In genomic region chr17:63476857-63477470, GRCh38 we compare ENCODE assay signal across 8 cellular contexts. TPM values are rescaled to one million over a fixed set of nuclear protein-coding genes. Genes with fewer than 3 reads are reported as not detected.
DNase-seq lines count a peak whose midpoint lies in the region; TF ChIP-seq lines count a peak whose summit lies in the region.

Gene ACE (plus strand): TSS chr17:63477061. CDS start chr17:63477095, 34 bp downstream.

- H3K27ac ChIP-seq in endodermal cell (ENCODE audit: low read depth, low read length) (no peak within 1 kb of the TSS), thyroid gland (peak within 1 kb of the TSS in 1 of 3 donors; percentile 30)

- POLR2A ChIA-PET in activated CD4-positive, alpha-beta T cell treated with anti-CD3 and anti-CD28 coated beads, Interleukin-2, amount 10 ng/mL, durations not matched to agents 7 days and 5 days (lab: Charles Lee) = no interaction called here

- TF ChIP-seq POLR2A in thyroid gland (IDR thresholded peaks at IDR 0.05) = no peak

- H3K36me3 ChIP-seq in endodermal cell (ENCODE audit: control insufficient read depth, insufficient read depth, low read length) = no peaks in the 10 kb centered on the region
- H3K36me3 ChIP-seq in thyroid gland = no peaks in the 10 kb centered on the region

- TF ChIP-seq CTCF in endodermal cell (conservative IDR thresholded peaks at IDR 0.05) (no peak), thyroid gland (IDR thresholded peaks at IDR 0.05) (no peak)

- no peaks in the 10 kb centered on the region for H3K36me3 Mint-ChIP-seq in activated CD4-positive, alpha-beta T cell treated with anti-CD3 and anti-CD28 coated beads, Interleukin-2, amount 10 ng/mL, durations not matched to agents 7 days and 5 days (ENCODE audit: low read depth)
- H3K36me3 Mint-ChIP-seq in endodermal cell (ENCODE audit: low read depth) = no peaks in the 10 kb centered on the region

- H3K4me1 ChIP-seq in endodermal cell (ENCODE audit: control insufficient read depth, insufficient read depth, low read length) = peaks cover 2% of the 10 kb centered on the region
- peaks cover 5 to 43% of the 10 kb centered on the region in 2 donors for H3K4me1 ChIP-seq in thyroid gland

- H3K27me3 ChIP-seq in endodermal cell (ENCODE audit: control insufficient read depth, insufficient read depth, low read length, poor library complexity, severe bottlenecking) (peaks cover 33% of the 10 kb centered on the region), thyroid gland (no peaks in the 10 kb centered on the region)

- intact Hi-C loops in thyroid gland (cut with DNase I) = loop anchor here (5.0 kb wide), 1 partner anchor 50 kb away; no protein-coding TSS in a partner anchor

- peak within 1 kb of the TSS; percentile 72 for H3K4me3 Mint-ChIP-seq in activated CD4-positive, alpha-beta T cell treated with anti-CD3 and anti-CD28 coated beads, Interleukin-2, amount 10 ng/mL, durations not matched to agents 7 days and 5 days
- peak within 1 kb of the TSS; percentile 64 for H3K4me3 Mint-ChIP-seq in endodermal cell

- no peak within 1 kb of the TSS for H3K9ac ChIP-seq in endodermal cell (ENCODE audit: extremely low read depth, low read length, poor library complexity, severe bottlenecking)

- H3K9me3 ChIP-seq in endodermal cell (ENCODE audit: control insufficient read depth, low read length) (no peaks in the 10 kb centered on the region), thyroid gland (no peaks in the 10 kb centered on the region)

- peaks cover 20% of the 10 kb centered on the region for H3K4me1 Mint-ChIP-seq in activated CD4-positive, alpha-beta T cell treated with anti-CD3 and anti-CD28 coated beads, Interleukin-2, amount 10 ng/mL, durations not matched to agents 7 days and 5 days
- peaks cover 19% of the 10 kb centered on the region for H3K4me1 Mint-ChIP-seq in endodermal cell

- H3K9me3 Mint-ChIP-seq in activated CD4-positive, alpha-beta T cell treated with anti-CD3 and anti-CD28 coated beads, Interleukin-2, amount 10 ng/mL, durations not matched to agents 7 days and 5 days = no peaks in the 10 kb centered on the region
- H3K9me3 Mint-ChIP-seq in endodermal cell = no peaks in the 10 kb centered on the region

- no peak within 1 kb of the TSS for H3K27ac Mint-ChIP-seq in activated CD4-positive, alpha-beta T cell treated with anti-CD3 and anti-CD28 coated beads, Interleukin-2, amount 10 ng/mL, durations not matched to agents 7 days and 5 days
- no peak within 1 kb of the TSS for H3K27ac Mint-ChIP-seq in endodermal cell

- DNase-seq in NCI-H2196 (lab: John Stamatoyannopoulos, UW; ENCODE audit: unreplicated experiment) = peak; percentile 23
- DNase-seq in NCI-H2196 treated with DMSO at 0.1 percent for 48 hours (lab: John Stamatoyannopoulos, UW; ENCODE audit: unreplicated experiment) = no peak
- DNase-seq in NCI-H1436 (lab: John Stamatoyannopoulos, UW) = peak; percentile 71
- DNase-seq in activated CD4-positive, alpha-beta T cell treated with anti-CD3 and anti-CD28 coated beads, Interleukin-2, amount 10 ng/mL, durations not matched to agents 7 days and 5 days = peak; percentile 52
- DNase-seq in endodermal cell = peak; percentile 93
- no peak for DNase-seq in mucosa of gallbladder (ENCODE audit: low spot score)
- DNase-seq in thyroid gland = peak; percentile 29 to 34
- no peak for DNase-seq in SW 1271 (lab: John Stamatoyannopoulos, UW)

- 0 to 1% methylated on average over 32 to 77 of the region's 77 CpGs for WGBS in endodermal cell (ENCODE audit: insufficient coverage in 1 of 2, insufficient read length in 1 of 2), 2 experiments
- WGBS in thyroid gland, 2 donors = 2 to 3% methylated on average over 14 to 19 of the region's 77 CpGs

- CTCF ChIA-PET in activated CD4-positive, alpha-beta T cell treated with anti-CD3 and anti-CD28 coated beads, Interleukin-2, amount 10 ng/mL, durations not matched to agents 7 days and 5 days (lab: Charles Lee) = interaction anchor here (1.1 to 7.6 kb wide), 6 partner anchors 11 to 135 kb away, joined by 3 to 60 read pairs (median 4); no protein-coding TSS in a partner anchor

- peaks cover 48% of the 10 kb centered on the region for H3K27me3 Mint-ChIP-seq in activated CD4-positive, alpha-beta T cell treated with anti-CD3 and anti-CD28 coated beads, Interleukin-2, amount 10 ng/mL, durations not matched to agents 7 days and 5 days
- peaks cover 28% of the 10 kb centered on the region for H3K27me3 Mint-ChIP-seq in endodermal cell (ENCODE audit: insufficient read depth)

- H3K4me3 ChIP-seq in endodermal cell (ENCODE audit: low read length) = peak within 1 kb of the TSS; percentile 60
- H3K4me3 ChIP-seq in thyroid gland (replicated peaks in 1 of 3) = peak within 1 kb of the TSS in 1 of 3 donors; percentile 43

RNA-seq across cellular contexts. Expression of gene ACE, which starts in this region (rescaled TPM):
- 1 to 10 TPM; 4.1 to 5.9 TPM for total RNA-seq in activated CD4-positive, alpha-beta T cell treated with anti-CD3 and anti-CD28 coated beads, Interleukin-2, amount 10 ng/mL, durations not matched to agents 7 days and 5 days
- 10 to 100 TPM in 1 of 2 donors, 1 to 10 TPM in 1; 4.6 to 12.5 TPM for total RNA-seq in endodermal cell
- 1.6 TPM for polyA plus RNA-seq in endodermal cell (2013, experiment 1 of 2)
- 1.9 TPM for polyA plus RNA-seq in endodermal cell (2013, experiment 2 of 2)
- total RNA-seq in mucosa of gallbladder = 22.8 TPM
- total RNA-seq in thyroid gland = 10 to 100 TPM in 2 of 4 donors, 1 to 10 TPM in 2; 1.1 to 12.7 (median 10.3) TPM

Comparison
In these comparisons a context has a peak if more than half of its experiments do, and no peak if none do; other contexts are left out.
1. DNase-seq: peak in NCI-H2196 (single experiment), NCI-H1436 (single experiment), activated CD4-positive, alpha-beta T cell treated with anti-CD3 and anti-CD28 coated beads, Interleukin-2, amount 10 ng/mL, durations not matched to agents 7 days and 5 days (single experiment), endodermal cell (single experiment) and thyroid gland (2 of 2); none in NCI-H2196 treated with DMSO at 0.1 percent for 48 hours (single experiment), mucosa of gallbladder (single experiment) and SW 1271 (0 of 2).